15 cellular contexts compared by ENCODE assay signal in the genomic region with DNA sequence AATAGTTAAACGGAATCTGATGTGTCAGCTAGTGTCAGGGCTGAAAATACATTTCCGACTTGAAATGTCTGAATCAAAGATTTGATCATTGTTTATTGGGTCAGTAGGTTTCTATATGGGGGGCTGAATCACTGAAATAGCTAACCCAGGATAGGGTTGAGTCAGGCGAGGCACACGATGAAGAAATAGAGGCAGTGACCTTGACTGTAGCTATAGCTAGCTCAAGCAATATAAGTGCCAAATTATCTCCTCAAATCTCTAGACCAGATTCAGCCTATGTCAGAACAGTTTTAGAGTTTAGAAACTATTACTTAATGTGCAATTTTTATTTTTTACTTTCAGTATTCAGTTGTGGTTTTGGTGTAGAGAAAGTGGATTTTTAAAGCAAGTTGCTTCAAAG.
DNase-seq lines count a peak whose midpoint lies in the region; ATAC-seq and TF ChIP-seq lines count a peak whose summit lies in the region.
"Had no signal": no experiment of that assay in that cellular context is flagged by ENCODE, and none has a peak within 500 bp of the region (broad histone marks: within the 10 kb centered on the region; RNA-seq: fewer than 3 reads in every experiment).

No MANE protein-coding gene starts in this region.

- H3K9me3 ChIP-seq in MM.1S (replicated peaks; ENCODE audit: insufficient read depth, low read length) = no peaks in the 10 kb centered on the region

- no peak overlapping the region for H3K4me3 ChIP-seq in MM.1S (ENCODE audit: low read length)

- H3K27ac ChIP-seq in MM.1S (ENCODE audit: low read length) = no peak overlapping the region
- H3K27ac ChIP-seq: C4-2B, HL-60, RWPE1 had no signal

- no peaks in the 10 kb centered on the region for H3K79me2 ChIP-seq in MM.1S (ENCODE audit: low read length)

- H3K4me1 ChIP-seq in MM.1S (ENCODE audit: low read length) = peaks cover 7% of the 10 kb centered on the region

- peaks cover 0 to 4% of the 10 kb centered on the region in 2 donors for H3K36me3 Mint-ChIP-seq in activated T-cell treated with anti-CD3 and anti-CD28 coated beads, Interleukin-2, amount 50 U/mL, for 72 hours (ENCODE audit: insufficient read depth in 2 of 2)

- H3K36me3 ChIP-seq in MM.1S (replicated peaks; ENCODE audit: insufficient read depth, low read length) = no peaks in the 10 kb centered on the region

- no peak overlapping the region for H3K4me2 ChIP-seq in MM.1S (ENCODE audit: low read depth, low read length)

- H3K4me3 Mint-ChIP-seq in activated T-cell treated with anti-CD3 and anti-CD28 coated beads, Interleukin-2, amount 50 U/mL, for 72 hours = no peak overlapping the region
- peak overlapping the region in 1 of 2 donors; percentile 14 for H3K4me3 Mint-ChIP-seq in stimulated activated naive CD8-positive, alpha-beta T cell treated with anti-CD3 and anti-CD28 coated beads, Interleukin-15, amount 100 ng/mL, for 72 hours
- H3K4me3 Mint-ChIP-seq: HFFc6 had no signal

- peak; percentile 52 to 55 for ATAC-seq in activated T-cell treated with anti-CD3 and anti-CD28 coated beads, Interleukin-2, amount 50 U/mL, for 72 hours (replicated peaks in 1 of 2)
- peak; percentile 31 for ATAC-seq in stimulated activated naive CD8-positive, alpha-beta T cell treated with anti-CD3 and anti-CD28 coated beads, Interleukin-15, amount 100 ng/mL, for 72 hours

- no peak overlapping the region for H3K27ac Mint-ChIP-seq in activated T-cell treated with anti-CD3 and anti-CD28 coated beads, Interleukin-2, amount 50 U/mL, for 72 hours
- no peak overlapping the region for H3K27ac Mint-ChIP-seq in stimulated activated naive CD8-positive, alpha-beta T cell treated with anti-CD3 and anti-CD28 coated beads, Interleukin-15, amount 100 ng/mL, for 72 hours
- H3K27ac Mint-ChIP-seq: HFFc6 had no signal

- TF ChIP-seq CTCF in MM.1S (IDR thresholded peaks at IDR 0.05; ENCODE audit: low read length) = no peak

- peaks cover 16% of the 10 kb centered on the region for H3K4me1 Mint-ChIP-seq in activated T-cell treated with anti-CD3 and anti-CD28 coated beads, Interleukin-2, amount 50 U/mL, for 72 hours (ENCODE audit: low read depth)
- H3K4me1 Mint-ChIP-seq in stimulated activated naive CD8-positive, alpha-beta T cell treated with anti-CD3 and anti-CD28 coated beads, Interleukin-15, amount 100 ng/mL, for 72 hours = peaks cover 30% of the 10 kb centered on the region

- no peaks in the 10 kb centered on the region for H3F3A ChIP-seq in MM.1S (ENCODE audit: insufficient read depth, low read length)

- peaks cover 12% of the 10 kb centered on the region; the same call in 1 of the 2 replicates for H3K27me3 ChIP-seq in MM.1S (replicated peaks; ENCODE audit: insufficient read depth, low read length)

- no peaks in the 10 kb centered on the region for H3K27me3 Mint-ChIP-seq in activated T-cell treated with anti-CD3 and anti-CD28 coated beads, Interleukin-2, amount 50 U/mL, for 72 hours (ENCODE audit: low read depth)
- H3K27me3 Mint-ChIP-seq in stimulated activated naive CD8-positive, alpha-beta T cell treated with anti-CD3 and anti-CD28 coated beads, Interleukin-15, amount 100 ng/mL, for 72 hours = no peaks in the 10 kb centered on the region

- no peaks in the 10 kb centered on the region for H3K9me2 ChIP-seq in MM.1S (replicated peaks; ENCODE audit: insufficient read depth, low read length)

- no peak overlapping the region for H3K9ac ChIP-seq in MM.1S (ENCODE audit: low read length)

- H2AFZ ChIP-seq in MM.1S (ENCODE audit: low read length) = no peak overlapping the region

- peaks cover 0 to under 1% of the 10 kb centered on the region in 2 donors for H3K9me3 Mint-ChIP-seq in activated T-cell treated with anti-CD3 and anti-CD28 coated beads, Interleukin-2, amount 50 U/mL, for 72 hours
- peaks cover 0 to 1% of the 10 kb centered on the region in 2 donors for H3K9me3 Mint-ChIP-seq in stimulated activated naive CD8-positive, alpha-beta T cell treated with anti-CD3 and anti-CD28 coated beads, Interleukin-15, amount 100 ng/mL, for 72 hours
- H3K9me3 Mint-ChIP-seq: HFFc6 had no signal

- no peaks in the 10 kb centered on the region for H4K20me1 ChIP-seq in MM.1S (ENCODE audit: insufficient read depth, low read length)

- DNase-seq in activated T-cell treated with anti-CD3 and anti-CD28 coated beads, Interleukin-2, amount 50 U/mL, for 72 hours = no peak
- DNase-seq in activated T-cell treated with anti-CD3 and anti-CD28 coated beads for 4 hours = no peak
- peak; percentile 27 for DNase-seq in MM.1S
- DNase-seq in amniotic epithelial cell (ENCODE audit: low read depth) = peak; percentile 21
- no peak for DNase-seq in stimulated activated naive CD8-positive, alpha-beta T cell treated with anti-CD3 and anti-CD28 coated beads, Interleukin-15, amount 100 ng/mL, for 72 hours
- DNase-seq in NCI-H510A treated with DMSO at 0.1 percent for 48 hours (lab: John Stamatoyannopoulos, UW) = no peak
- no peak for DNase-seq in pons (ENCODE audit: low spot score)
- DNase-seq in MV-4-11 (lab: John Stamatoyannopoulos, UW) = no peak
- DNase-seq: HFFc6, NCI-H1417 treated with DMSO at 0.1 percent for 48 hours, NCI-H1930, NCI-H69 had no signal

Comparison
In these comparisons a context has a peak if more than half of its experiments do, and no peak if none do; other contexts are left out.
1. DNase-seq: peak in MM.1S (single experiment) and amniotic epithelial cell (single experiment); none in activated T-cell treated with anti-CD3 and anti-CD28 coated beads, Interleukin-2, amount 50 U/mL, for 72 hours (0 of 2), activated T-cell treated with anti-CD3 and anti-CD28 coated beads for 4 hours (single experiment), stimulated activated naive CD8-positive, alpha-beta T cell treated with anti-CD3 and anti-CD28 coated beads, Interleukin-15, amount 100 ng/mL, for 72 hours (0 of 2), NCI-H510A treated with DMSO at 0.1 percent for 48 hours (single experiment), pons (single experiment) and MV-4-11 (single experiment).